ENCODE assay signal across 8 cellular contexts in genomic region chr19:8001651-8001994, GRCh38. TPM values are rescaled to one million over a fixed set of nuclear protein-coding genes. Genes with fewer than 3 reads are reported as not detected.
DNase-seq lines count a peak whose midpoint lies in the region; ATAC-seq and TF ChIP-seq lines count a peak whose summit lies in the region.

No MANE protein-coding gene starts in this region.

- H3K9me3 ChIP-seq in mammary epithelial cell (replicated peaks; ENCODE audit: insufficient read depth, low read length), result no peaks in the 10 kb centered on the region
- no peaks in the 10 kb centered on the region for H3K9me3 ChIP-seq in upper lobe of left lung

- peak overlapping the region; percentile 80 for H3K4me2 ChIP-seq in mammary epithelial cell (ENCODE audit: insufficient read depth, low read depth, low read length)

- no peaks in the 10 kb centered on the region for H3K27me3 ChIP-seq in mammary epithelial cell (ENCODE audit: insufficient read depth, low read length)
- no peaks in the 10 kb centered on the region for H3K27me3 ChIP-seq in upper lobe of left lung

- peak overlapping the region; percentile 58 for H2AFZ ChIP-seq in mammary epithelial cell (ENCODE audit: low read depth, low read length)

- no peaks in the 10 kb centered on the region for H3K27me3 Mint-ChIP-seq in activated T-cell treated with anti-CD3 and anti-CD28 coated beads, Interleukin-2, amount 50 U/mL, for 72 hours (ENCODE audit: low read depth)
- no peaks in the 10 kb centered on the region for H3K27me3 Mint-ChIP-seq in mesothelial cell of epicardium (ENCODE audit: low read depth)

- H3K27ac Mint-ChIP-seq in activated T-cell treated with anti-CD3 and anti-CD28 coated beads, Interleukin-2, amount 50 U/mL, for 72 hours, result peak overlapping the region; percentile 95
- H3K27ac Mint-ChIP-seq in mesothelial cell of epicardium, result peak overlapping the region; percentile 93

- TF ChIP-seq POLR2A in upper lobe of left lung (IDR thresholded peaks at IDR 0.05), result no peak

- H3K4me1 ChIP-seq in mammary epithelial cell (ENCODE audit: insufficient read depth, low read length) (peaks cover 24% of the 10 kb centered on the region), upper lobe of left lung (peaks cover 49 to 78% (median 57%) of the 10 kb centered on the region in 4 donors)

- TF ChIP-seq EP300 in upper lobe of left lung (IDR thresholded peaks at IDR 0.05), result no peak

- DNase-seq in activated T-cell treated with anti-CD3 and anti-CD28 coated beads, Interleukin-2, amount 50 U/mL, for 72 hours, result no peak
- no peak for DNase-seq in activated T-cell treated with anti-CD3 and anti-CD28 coated beads for 4 hours
- DNase-seq in mammary epithelial cell, result no peak
- no peak for DNase-seq in mesothelial cell of epicardium (ENCODE audit: low spot score in 2 of 2, unreplicated experiment in 2 of 2)
- DNase-seq in upper lobe of left lung, result no peak
- DNase-seq in DMS114 treated with DMSO at 0.1 percent for 48 hours (lab: John Stamatoyannopoulos, UW; ENCODE audit: unreplicated experiment), result no peak
- no peak for DNase-seq in NCI-H1092 (lab: John Stamatoyannopoulos, UW)

- H3K36me3 Mint-ChIP-seq in activated T-cell treated with anti-CD3 and anti-CD28 coated beads, Interleukin-2, amount 50 U/mL, for 72 hours (ENCODE audit: insufficient read depth in 2 of 2), result peaks cover 1 to 3% of the 10 kb centered on the region in 2 donors
- peaks cover 4% of the 10 kb centered on the region for H3K36me3 Mint-ChIP-seq in mesothelial cell of epicardium

- H3K27ac ChIP-seq in mammary epithelial cell (ENCODE audit: insufficient read depth, low read depth, low read length), result peak overlapping the region; percentile 21
- H3K27ac ChIP-seq in upper lobe of left lung, result peak overlapping the region; percentile 62 to 77 (median 68)

- no peak overlapping the region for H3K4me3 ChIP-seq in mammary epithelial cell (replicated peaks in 1 of 3; ENCODE audit: insufficient read depth in 1 of 3, low read depth in 2 of 3, low read length in 3 of 3)
- H3K4me3 ChIP-seq in upper lobe of left lung, result peak overlapping the region in 2 of 4 donors; percentile 19 to 41

- H3K36me3 ChIP-seq in mammary epithelial cell (ENCODE audit: insufficient read depth, low read length), result no peaks in the 10 kb centered on the region
- H3K36me3 ChIP-seq in upper lobe of left lung, result peaks cover 0 to 5% (median 0%) of the 10 kb centered on the region in 4 donors

- H3K4me1 Mint-ChIP-seq in activated T-cell treated with anti-CD3 and anti-CD28 coated beads, Interleukin-2, amount 50 U/mL, for 72 hours (ENCODE audit: low read depth), result peaks cover 68% of the 10 kb centered on the region
- peaks cover 32% of the 10 kb centered on the region for H3K4me1 Mint-ChIP-seq in mesothelial cell of epicardium

- CTCF ChIA-PET in mammary epithelial cell (lab: Charles Lee; ENCODE audit: low non-redundant PET), result no interaction called here

- H3K9ac ChIP-seq in mammary epithelial cell (ENCODE audit: insufficient read depth, low read length), result peak overlapping the region; percentile 48

- 71% methylated on average over 2 of the region's 5 CpGs for WGBS in mammary epithelial cell (ENCODE audit: low coverage, missing lambda C conversion rate)
- WGBS in upper lobe of left lung, 2 donors, result 83 to 85% methylated on average over 5 of the region's 5 CpGs

- intact Hi-C loops in mammary epithelial cell (cut with micrococcal nuclease), result no loop called here

- peak overlapping the region; percentile 95 to 98 for H3K4me3 Mint-ChIP-seq in activated T-cell treated with anti-CD3 and anti-CD28 coated beads, Interleukin-2, amount 50 U/mL, for 72 hours
- no peak overlapping the region for H3K4me3 Mint-ChIP-seq in mesothelial cell of epicardium

- in situ Hi-C loops in mammary epithelial cell (cut with MboI; ENCODE audit: low sequenced_read_pairs in 2 of 2), result no loop called here

- H4K20me1 ChIP-seq in mammary epithelial cell (ENCODE audit: insufficient read depth, low read length), result peaks cover 2% of the 10 kb centered on the region

- no TSS peak for BruUV-seq in mammary epithelial cell (replicated peaks; lab: Mats Ljungman, UMichigan)

- dilution Hi-C loops in mammary epithelial cell (cut with HindIII; ENCODE audit: low sequenced_read_pairs), result no loop called here

- H3K9me3 Mint-ChIP-seq in activated T-cell treated with anti-CD3 and anti-CD28 coated beads, Interleukin-2, amount 50 U/mL, for 72 hours, result no peaks in the 10 kb centered on the region
- H3K9me3 Mint-ChIP-seq in mesothelial cell of epicardium, result no peaks in the 10 kb centered on the region

- peaks cover 98% of the 10 kb centered on the region for H3K79me2 ChIP-seq in mammary epithelial cell (ENCODE audit: insufficient read depth, low read length)

- ATAC-seq in activated T-cell treated with anti-CD3 and anti-CD28 coated beads, Interleukin-2, amount 50 U/mL, for 72 hours (replicated peaks in 1 of 2), result no peak
- ATAC-seq in upper lobe of left lung (ENCODE audit: low FRiP score in 2 of 2), result no peak
- ATAC-seq in GM21367 (IDR thresholded peaks at IDR 0.05; ENCODE audit: unreplicated experiment), result no peak

- no peak for TF ChIP-seq CTCF in mammary epithelial cell (conservative IDR thresholded peaks at IDR 0.05 in 1 of 2, IDR thresholded peaks at IDR 0.05 in 1 of 2; ENCODE audit: extremely low read depth in 1 of 2, insufficient read depth in 1 of 2, low read depth in 1 of 2, low read length in 2 of 2)
- TF ChIP-seq CTCF in mesothelial cell of epicardium (IDR thresholded peaks at IDR 0.05; ENCODE audit: unreplicated experiment), result no peak
- no peak for TF ChIP-seq CTCF in upper lobe of left lung (IDR thresholded peaks at IDR 0.05)

RNA-seq across cellular contexts. Expression of gene ELAVL1, which starts 3.8 kb away (rescaled TPM):
- total RNA-seq in activated T-cell treated with anti-CD3 and anti-CD28 coated beads, Interleukin-2, amount 50 U/mL, for 72 hours, result 100 to 1,000 TPM in 1 of 2 donors, 10 to 100 TPM in 1; 90.5 to 115 TPM
- 10 to 100 TPM; 33.3 to 88.1 TPM for total RNA-seq in mammary epithelial cell
- 71.0 TPM for polyA plus RNA-seq in mammary epithelial cell
- 110 TPM for polyA minus RNA-seq in mammary epithelial cell
- total RNA-seq in mesothelial cell of epicardium, result 112 to 119 TPM (median 116 TPM) in 3 replicates
- total RNA-seq in upper lobe of left lung, result 10 to 100 TPM; 21.0 to 71.1 (median 36.1) TPM

RNA-seq across cellular contexts. Expression of gene CCL25, which starts 50.9 kb away (rescaled TPM):
- under 1 TPM in 1 of 2 donors, not detected in 1; 0.60 TPM for total RNA-seq in activated T-cell treated with anti-CD3 and anti-CD28 coated beads, Interleukin-2, amount 50 U/mL, for 72 hours
- total RNA-seq in mammary epithelial cell (not detected), mesothelial cell of epicardium (0.29 to 0.42 TPM in 2 of 3 replicates, not detected in the other), upper lobe of left lung (not detected)
- not detected for polyA plus RNA-seq in mammary epithelial cell
- polyA minus RNA-seq in mammary epithelial cell, result not detected

RNA-seq across cellular contexts. Expression of gene TIMM44, which starts 58.2 kb away (rescaled TPM):
- 100 to 1,000 TPM in 1 of 2 donors, 10 to 100 TPM in 1; 91.2 to 112 TPM for total RNA-seq in activated T-cell treated with anti-CD3 and anti-CD28 coated beads, Interleukin-2, amount 50 U/mL, for 72 hours
- total RNA-seq in mammary epithelial cell (10 to 100 TPM; 52.7 to 94.3 TPM), mesothelial cell of epicardium (76.3 to 80.7 TPM (median 78.3 TPM) in 3 replicates), upper lobe of left lung (10 to 100 TPM; 39.8 to 83.2 (median 52.7) TPM)
- 38.1 TPM for polyA plus RNA-seq in mammary epithelial cell
- polyA minus RNA-seq in mammary epithelial cell, result 51.2 TPM
